8 cellular contexts compared by ENCODE assay signal in genomic region chrX:41922694-41923171, GRCh38. TPM values are rescaled to one million over a fixed set of nuclear protein-coding genes. Genes with fewer than 3 reads are reported as not detected.
DNase-seq lines count a peak whose midpoint lies in the region; ATAC-seq and TF ChIP-seq lines count a peak whose summit lies in the region.

No MANE protein-coding gene starts in this region.

- in situ Hi-C loops in GM13976 (cut with MboI; ENCODE audit: low sequenced_read_pairs, unreplicated experiment): no loop called here

- H3K36me3 ChIP-seq in adrenal gland (replicated peaks in 1 of 2) (no peaks in the 10 kb centered on the region), rectal smooth muscle tissue (ENCODE audit: control insufficient read depth, insufficient read depth, low read length) (no peaks in the 10 kb centered on the region)

- DNase-seq in GM13976 (ENCODE audit: low spot score): peak; percentile 28
- peak; percentile 74 for DNase-seq in NCI-H82 (lab: John Stamatoyannopoulos, UW)
- peak in 6 of 7 donors; percentile 17 to 53 (median 34) for DNase-seq in adrenal gland
- DNase-seq in hepatic stellate cell (ENCODE audit: low spot score): peak; percentile 14
- no peak for DNase-seq in mucosa of gallbladder (ENCODE audit: low spot score)
- no peak for DNase-seq in AG20443 (ENCODE audit: low spot score)

- peak; percentile 31 for ATAC-seq in HG02759 (IDR thresholded peaks at IDR 0.05; ENCODE audit: unreplicated experiment)

- no peaks in the 10 kb centered on the region for H3K9me3 ChIP-seq in adrenal gland (replicated peaks in 1 of 3)

- H3K9ac ChIP-seq in rectal smooth muscle tissue (ENCODE audit: low read length): peak overlapping the region; percentile 10

- TF ChIP-seq CTCF in GM13976 (IDR thresholded peaks at IDR 0.05; ENCODE audit: borderline replicate concordance, control extremely low read depth, extremely low read depth, insufficient read depth, missing control alignments): no peak
- no peak for TF ChIP-seq CTCF in adrenal gland (IDR thresholded peaks at IDR 0.05)

- TF ChIP-seq POLR2A in adrenal gland (IDR thresholded peaks at IDR 0.05): no peak

- H3K4me1 ChIP-seq in adrenal gland (replicated peaks in 1 of 2): no peaks in the 10 kb centered on the region
- H3K4me1 ChIP-seq in rectal smooth muscle tissue (ENCODE audit: control insufficient read depth, insufficient read depth, low read length): no peaks in the 10 kb centered on the region

- H3K27ac ChIP-seq in adrenal gland (peak overlapping the region in 3 of 5 donors; percentile 74 to 93 (median 85)), rectal smooth muscle tissue (ENCODE audit: low read depth, low read length) (peak overlapping the region; percentile 82)

- WGBS in adrenal gland, 4 donors: 0 to 35% (median 32%) methylated on average over 7 to 42 of the region's 42 CpGs; no CpG with 5 or more reads in 1 of the 4 donors

- no peaks in the 10 kb centered on the region for H3K27me3 ChIP-seq in adrenal gland
- H3K27me3 ChIP-seq in rectal smooth muscle tissue (ENCODE audit: control insufficient read depth, insufficient read depth, low read length): no peaks in the 10 kb centered on the region

- intact Hi-C loops in adrenal gland (cut with DNase I): no loop called here

- H3K4me3 ChIP-seq in adrenal gland (peak overlapping the region; percentile 13 to 69 (median 26)), rectal smooth muscle tissue (ENCODE audit: low read length) (peak overlapping the region; percentile 63)

RNA-seq across cellular contexts. Expression of gene CASK, which starts 0.6 kb away (rescaled TPM):
- total RNA-seq in adrenal gland (10 to 100 TPM; 30.3 to 48.5 (median 43.9) TPM), mucosa of gallbladder (56.1 TPM)
- polyA plus RNA-seq in adrenal gland: 10 to 100 TPM in 1 of 3 donors, 1 to 10 TPM in 2; 4.7 to 53.0 (median 7.8) TPM

Comparison
In these comparisons a context has a peak if more than half of its experiments do, and no peak if none do; other contexts are left out.
1. DNase-seq: peak in GM13976 (single experiment), NCI-H82 (single experiment), adrenal gland (6 of 7) and hepatic stellate cell (single experiment); none in mucosa of gallbladder (single experiment) and AG20443 (single experiment).